In the genomic region with DNA sequence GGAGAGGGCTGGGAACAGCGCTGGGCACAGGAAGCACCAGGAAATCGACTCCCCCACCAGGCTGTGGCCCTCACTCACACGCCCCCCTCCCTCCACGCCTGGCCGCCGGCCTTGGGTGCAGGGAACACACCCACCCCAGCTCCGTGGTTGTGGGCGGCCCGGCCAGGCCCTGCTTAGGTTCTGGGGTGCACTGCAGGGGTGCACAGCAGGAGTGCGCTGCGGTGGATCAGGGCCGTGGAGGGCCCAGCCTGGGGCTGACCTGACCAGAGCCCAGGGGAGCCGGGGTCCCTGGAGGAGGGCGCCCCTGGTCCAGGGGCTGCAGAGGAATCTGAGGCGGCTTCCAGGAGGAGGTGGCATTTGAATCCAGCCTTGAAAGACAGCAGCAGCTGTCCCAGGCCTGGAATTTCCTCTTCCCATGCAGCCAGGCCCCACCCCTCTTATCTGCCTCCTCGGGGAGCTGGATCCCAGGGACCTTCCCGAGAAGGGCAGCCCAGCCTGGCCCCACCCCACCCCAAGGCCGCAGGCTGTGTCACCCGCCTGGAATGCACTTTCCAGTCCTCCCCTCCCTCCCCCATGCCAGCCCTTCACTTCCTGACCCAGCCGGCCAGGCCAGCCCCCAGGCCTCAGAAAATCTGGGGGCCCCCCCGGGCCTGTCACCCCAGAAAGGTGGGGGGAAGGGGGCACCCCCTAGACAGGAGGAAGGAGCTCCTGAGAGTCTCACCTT, we compare ENCODE assay signal across 10 cellular contexts. TPM values are rescaled to one million over a fixed set of nuclear protein-coding genes. Genes with fewer than 3 reads are reported as not detected.
DNase-seq lines count a peak whose midpoint lies in the region; ATAC-seq and TF ChIP-seq lines count a peak whose summit lies in the region.
"Had no signal": no experiment of that assay in that cellular context is flagged by ENCODE, and none has a peak within 500 bp of the region (broad histone marks: within the 10 kb centered on the region; RNA-seq: fewer than 3 reads in every experiment).

No MANE protein-coding gene starts in this region.

- H3K36me3 ChIP-seq in body of pancreas (replicated peaks in 1 of 2; ENCODE audit: insufficient read depth in 1 of 2, low read depth in 2 of 2) (no peaks in the 10 kb centered on the region), upper lobe of left lung (no peaks in the 10 kb centered on the region)

- H3K9me3 ChIP-seq in body of pancreas (no peaks in the 10 kb centered on the region), upper lobe of left lung (peaks cover 0 to 4% (median 0%) of the 10 kb centered on the region in 4 donors)

- TF ChIP-seq CTCF in body of pancreas (IDR thresholded peaks at IDR 0.05): no peak
- no peak for TF ChIP-seq CTCF in upper lobe of left lung (IDR thresholded peaks at IDR 0.05)

- H3K27me3 ChIP-seq in body of pancreas (no peaks in the 10 kb centered on the region), upper lobe of left lung (no peaks in the 10 kb centered on the region)

- H3K4me1 ChIP-seq in body of pancreas (peaks cover 27% of the 10 kb centered on the region), upper lobe of left lung (peaks cover 14 to 21% (median 17%) of the 10 kb centered on the region in 4 donors)

- 18 to 46% methylated on average over 7 to 9 of the region's 21 CpGs for WGBS in body of pancreas, 2 donors
- 32% methylated on average over 16 of the region's 21 CpGs; no CpG with 5 or more reads in 1 of the 2 donors for WGBS in upper lobe of left lung, 2 donors

- H3K27ac ChIP-seq in body of pancreas: peak overlapping the region; percentile 67 to 85 (median 82)
- peak overlapping the region; percentile 65 to 81 (median 72) for H3K27ac ChIP-seq in upper lobe of left lung
- H3K27ac ChIP-seq: SK-N-MC had no signal

- peak; percentile 86 for DNase-seq in HS-5 (ENCODE audit: low read depth)
- DNase-seq in body of pancreas: peak; percentile 80 to 92 (median 88)
- peak; percentile 72 for DNase-seq in iris pigment epithelial cell (ENCODE audit: low read depth)
- DNase-seq in upper lobe of left lung: peak; percentile 88 to 90
- no peak for DNase-seq in GDM1 (lab: John Stamatoyannopoulos, UW)
- DNase-seq in activated T-cell treated with anti-CD3 and anti-CD28 coated beads, Interleukin-2, amount 50 U/mL, for 48 hours: no peak
- DNase-seq in NCI-H1092 (lab: John Stamatoyannopoulos, UW): no peak
- DNase-seq: amygdala had no signal

- intact Hi-C loops in body of pancreas (cut with DNase I): no loop called here

- ATAC-seq in body of pancreas: peak; percentile 88
- ATAC-seq in upper lobe of left lung (ENCODE audit: low FRiP score in 2 of 2): peak; percentile 74 to 83
- no peak for ATAC-seq in HG02852 (IDR thresholded peaks at IDR 0.05; ENCODE audit: unreplicated experiment)

- H3K4me3 ChIP-seq in body of pancreas (no peak overlapping the region), upper lobe of left lung (peak overlapping the region in 1 of 4 donors; percentile 24)
- H3K4me3 ChIP-seq: SK-N-MC had no signal

- no peak for TF ChIP-seq EP300 in upper lobe of left lung (IDR thresholded peaks at IDR 0.05)

- TF ChIP-seq POLR2A in body of pancreas (IDR thresholded peaks at IDR 0.05): no peak
- no peak for TF ChIP-seq POLR2A in upper lobe of left lung (IDR thresholded peaks at IDR 0.05)

RNA-seq across cellular contexts. Expression of a gene that starts 18.4 kb away (rescaled TPM):
- total RNA-seq in body of pancreas (10 to 100 TPM; 58.6 to 59.3 TPM), upper lobe of left lung (10 to 100 TPM; 23.0 to 73.3 (median 44.6) TPM)

Comparison
In these comparisons a context has a peak if more than half of its experiments do, and no peak if none do; other contexts are left out.
1. DNase-seq: peak in HS-5 (single experiment), body of pancreas (4 of 4), iris pigment epithelial cell (single experiment) and upper lobe of left lung (2 of 2); none in GDM1 (single experiment), activated T-cell treated with anti-CD3 and anti-CD28 coated beads, Interleukin-2, amount 50 U/mL, for 48 hours (0 of 2) and NCI-H1092 (single experiment).